In the genomic region with DNA sequence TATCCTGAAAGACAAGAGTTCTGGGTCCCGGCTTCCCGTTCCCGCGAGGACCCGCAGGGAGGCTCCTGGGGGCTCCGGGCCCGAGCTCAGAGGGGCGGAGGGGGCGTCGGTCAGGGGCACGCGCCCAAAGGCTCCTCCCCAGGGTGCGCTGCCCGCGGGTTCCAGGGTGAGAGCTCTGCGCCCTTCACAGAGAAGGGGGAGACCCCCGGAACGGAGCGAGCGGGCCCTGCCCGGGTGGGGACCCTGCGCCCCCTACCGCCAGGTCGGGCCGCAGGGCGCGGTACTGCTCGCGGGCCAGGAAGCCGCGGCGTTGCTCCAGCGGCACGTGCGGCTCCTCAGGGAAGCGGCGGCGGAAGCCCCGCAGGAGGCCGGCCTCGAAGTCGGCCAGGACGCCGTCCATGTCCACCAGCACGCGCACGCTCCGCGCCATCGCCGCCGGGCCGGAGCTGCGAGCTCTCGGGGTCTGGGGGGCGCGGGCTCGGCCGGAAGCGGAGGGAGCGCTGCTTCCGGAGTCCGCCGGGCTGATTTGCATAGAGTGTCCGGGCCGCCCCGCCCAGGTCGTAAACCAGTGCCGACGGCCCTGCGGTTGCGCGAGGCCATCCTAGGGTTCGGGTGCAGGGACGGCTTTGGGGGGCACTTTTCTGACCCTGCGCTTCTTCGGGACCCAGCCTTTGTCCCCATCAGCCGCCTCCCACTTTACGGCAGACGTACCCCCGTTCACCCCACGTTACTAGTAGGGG, we compare ENCODE assay signal across 1 cellular context.
TF ChIP-seq lines count a peak whose summit lies in the region.

A gene (minus strand): TSS at position 465 of the 740 bp plus-strand sequence. CDS start 35 bp downstream, at position 430.

TF ChIP-seq in HepG2, 621 proteins besides CTCF, POLR2A, EP300 and RAD21 (continued from another document and continues in another):
- TF ChIP-seq, protein P1, sequence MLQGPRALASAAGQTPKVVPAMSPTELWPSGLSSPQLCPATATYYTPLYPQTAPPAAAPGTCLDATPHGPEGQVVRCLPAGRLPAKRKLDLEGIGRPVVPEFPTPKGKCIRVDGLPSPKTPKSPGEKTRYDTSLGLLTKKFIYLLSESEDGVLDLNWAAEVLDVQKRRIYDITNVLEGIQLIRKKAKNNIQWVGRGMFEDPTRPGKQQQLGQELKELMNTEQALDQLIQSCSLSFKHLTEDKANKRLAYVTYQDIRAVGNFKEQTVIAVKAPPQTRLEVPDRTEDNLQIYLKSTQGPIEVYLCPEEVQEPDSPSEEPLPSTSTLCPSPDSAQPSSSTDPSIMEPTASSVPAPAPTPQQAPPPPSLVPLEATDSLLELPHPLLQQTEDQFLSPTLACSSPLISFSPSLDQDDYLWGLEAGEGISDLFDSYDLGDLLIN (CRISPR knock-in tag; IDR thresholded peaks at IDR 0.05; ENCODE audit: borderline replicate concordance) = peak; percentile 13; the same call in 1 of the 2 replicates
- TF ChIP-seq, protein P2, sequence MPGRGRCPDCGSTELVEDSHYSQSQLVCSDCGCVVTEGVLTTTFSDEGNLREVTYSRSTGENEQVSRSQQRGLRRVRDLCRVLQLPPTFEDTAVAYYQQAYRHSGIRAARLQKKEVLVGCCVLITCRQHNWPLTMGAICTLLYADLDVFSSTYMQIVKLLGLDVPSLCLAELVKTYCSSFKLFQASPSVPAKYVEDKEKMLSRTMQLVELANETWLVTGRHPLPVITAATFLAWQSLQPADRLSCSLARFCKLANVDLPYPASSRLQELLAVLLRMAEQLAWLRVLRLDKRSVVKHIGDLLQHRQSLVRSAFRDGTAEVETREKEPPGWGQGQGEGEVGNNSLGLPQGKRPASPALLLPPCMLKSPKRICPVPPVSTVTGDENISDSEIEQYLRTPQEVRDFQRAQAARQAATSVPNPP (CRISPR knock-in tag; IDR thresholded peaks at IDR 0.05) = peak; percentile 85
- TF ChIP-seq, protein P3, sequence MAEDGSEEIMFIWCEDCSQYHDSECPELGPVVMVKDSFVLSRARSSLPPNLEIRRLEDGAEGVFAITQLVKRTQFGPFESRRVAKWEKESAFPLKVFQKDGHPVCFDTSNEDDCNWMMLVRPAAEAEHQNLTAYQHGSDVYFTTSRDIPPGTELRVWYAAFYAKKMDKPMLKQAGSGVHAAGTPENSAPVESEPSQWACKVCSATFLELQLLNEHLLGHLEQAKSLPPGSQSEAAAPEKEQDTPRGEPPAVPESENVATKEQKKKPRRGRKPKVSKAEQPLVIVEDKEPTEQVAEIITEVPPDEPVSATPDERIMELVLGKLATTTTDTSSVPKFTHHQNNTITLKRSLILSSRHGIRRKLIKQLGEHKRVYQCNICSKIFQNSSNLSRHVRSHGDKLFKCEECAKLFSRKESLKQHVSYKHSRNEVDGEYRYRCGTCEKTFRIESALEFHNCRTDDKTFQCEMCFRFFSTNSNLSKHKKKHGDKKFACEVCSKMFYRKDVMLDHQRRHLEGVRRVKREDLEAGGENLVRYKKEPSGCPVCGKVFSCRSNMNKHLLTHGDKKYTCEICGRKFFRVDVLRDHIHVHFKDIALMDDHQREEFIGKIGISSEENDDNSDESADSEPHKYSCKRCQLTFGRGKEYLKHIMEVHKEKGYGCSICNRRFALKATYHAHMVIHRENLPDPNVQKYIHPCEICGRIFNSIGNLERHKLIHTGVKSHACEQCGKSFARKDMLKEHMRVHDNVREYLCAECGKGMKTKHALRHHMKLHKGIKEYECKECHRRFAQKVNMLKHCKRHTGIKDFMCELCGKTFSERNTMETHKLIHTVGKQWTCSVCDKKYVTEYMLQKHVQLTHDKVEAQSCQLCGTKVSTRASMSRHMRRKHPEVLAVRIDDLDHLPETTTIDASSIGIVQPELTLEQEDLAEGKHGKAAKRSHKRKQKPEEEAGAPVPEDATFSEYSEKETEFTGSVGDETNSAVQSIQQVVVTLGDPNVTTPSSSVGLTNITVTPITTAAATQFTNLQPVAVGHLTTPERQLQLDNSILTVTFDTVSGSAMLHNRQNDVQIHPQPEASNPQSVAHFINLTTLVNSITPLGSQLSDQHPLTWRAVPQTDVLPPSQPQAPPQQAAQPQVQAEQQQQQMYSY (CRISPR knock-in tag; IDR thresholded peaks at IDR 0.05) = no peak
- TF ChIP-seq ZMAT3 (CRISPR knock-in tag; conservative IDR thresholded peaks at IDR 0.05) = peak; percentile 95
- TF ChIP-seq SALL2 (CRISPR knock-in tag; IDR thresholded peaks at IDR 0.05) = peak; percentile 94
- no peak; the same call in 1 of the 2 replicates for TF ChIP-seq ZNF589 (CRISPR knock-in tag; conservative IDR thresholded peaks at IDR 0.05)
- peak; percentile 74; the same call in 1 of the 2 replicates for TF ChIP-seq MAZ (IDR thresholded peaks at IDR 0.05; ENCODE audit: borderline replicate concordance, low read depth, low read length)
- peak; percentile 88 for TF ChIP-seq MAZ (CRISPR knock-in tag; IDR thresholded peaks at IDR 0.05; ENCODE audit: low read depth)
- TF ChIP-seq, protein P4, sequence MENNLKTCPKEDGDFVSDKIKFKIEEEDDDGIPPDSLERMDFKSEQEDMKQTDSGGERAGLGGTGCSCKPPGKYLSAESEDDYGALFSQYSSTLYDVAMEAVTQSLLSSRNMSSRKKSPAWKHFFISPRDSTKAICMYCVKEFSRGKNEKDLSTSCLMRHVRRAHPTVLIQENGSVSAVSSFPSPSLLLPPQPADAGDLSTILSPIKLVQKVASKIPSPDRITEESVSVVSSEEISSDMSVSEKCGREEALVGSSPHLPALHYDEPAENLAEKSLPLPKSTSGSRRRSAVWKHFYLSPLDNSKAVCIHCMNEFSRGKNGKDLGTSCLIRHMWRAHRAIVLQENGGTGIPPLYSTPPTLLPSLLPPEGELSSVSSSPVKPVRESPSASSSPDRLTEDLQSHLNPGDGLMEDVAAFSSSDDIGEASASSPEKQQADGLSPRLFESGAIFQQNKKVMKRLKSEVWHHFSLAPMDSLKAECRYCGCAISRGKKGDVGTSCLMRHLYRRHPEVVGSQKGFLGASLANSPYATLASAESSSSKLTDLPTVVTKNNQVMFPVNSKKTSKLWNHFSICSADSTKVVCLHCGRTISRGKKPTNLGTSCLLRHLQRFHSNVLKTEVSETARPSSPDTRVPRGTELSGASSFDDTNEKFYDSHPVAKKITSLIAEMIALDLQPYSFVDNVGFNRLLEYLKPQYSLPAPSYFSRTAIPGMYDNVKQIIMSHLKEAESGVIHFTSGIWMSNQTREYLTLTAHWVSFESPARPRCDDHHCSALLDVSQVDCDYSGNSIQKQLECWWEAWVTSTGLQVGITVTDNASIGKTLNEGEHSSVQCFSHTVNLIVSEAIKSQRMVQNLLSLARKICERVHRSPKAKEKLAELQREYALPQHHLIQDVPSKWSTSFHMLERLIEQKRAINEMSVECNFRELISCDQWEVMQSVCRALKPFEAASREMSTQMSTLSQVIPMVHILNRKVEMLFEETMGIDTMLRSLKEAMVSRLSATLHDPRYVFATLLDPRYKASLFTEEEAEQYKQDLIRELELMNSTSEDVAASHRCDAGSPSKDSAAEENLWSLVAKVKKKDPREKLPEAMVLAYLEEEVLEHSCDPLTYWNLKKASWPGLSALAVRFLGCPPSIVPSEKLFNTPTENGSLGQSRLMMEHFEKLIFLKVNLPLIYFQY (CRISPR knock-in tag; IDR thresholded peaks at IDR 0.05; ENCODE audit: borderline replicate concordance) = peak; percentile 93
- no peak; the same call in 1 of the 2 replicates for TF ChIP-seq GATAD2A (CRISPR knock-in tag; IDR thresholded peaks at IDR 0.05)
- no peak for TF ChIP-seq MIER3 (CRISPR knock-in tag; IDR thresholded peaks at IDR 0.05; ENCODE audit: borderline replicate concordance)
- no peak for TF ChIP-seq TRIM24 (CRISPR knock-in tag; IDR thresholded peaks at IDR 0.05)
- TF ChIP-seq, protein P5, sequence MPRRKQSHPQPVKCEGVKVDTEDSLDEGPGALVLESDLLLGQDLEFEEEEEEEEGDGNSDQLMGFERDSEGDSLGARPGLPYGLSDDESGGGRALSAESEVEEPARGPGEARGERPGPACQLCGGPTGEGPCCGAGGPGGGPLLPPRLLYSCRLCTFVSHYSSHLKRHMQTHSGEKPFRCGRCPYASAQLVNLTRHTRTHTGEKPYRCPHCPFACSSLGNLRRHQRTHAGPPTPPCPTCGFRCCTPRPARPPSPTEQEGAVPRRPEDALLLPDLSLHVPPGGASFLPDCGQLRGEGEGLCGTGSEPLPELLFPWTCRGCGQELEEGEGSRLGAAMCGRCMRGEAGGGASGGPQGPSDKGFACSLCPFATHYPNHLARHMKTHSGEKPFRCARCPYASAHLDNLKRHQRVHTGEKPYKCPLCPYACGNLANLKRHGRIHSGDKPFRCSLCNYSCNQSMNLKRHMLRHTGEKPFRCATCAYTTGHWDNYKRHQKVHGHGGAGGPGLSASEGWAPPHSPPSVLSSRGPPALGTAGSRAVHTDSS (CRISPR knock-in tag; conservative IDR thresholded peaks at IDR 0.05) = no peak
- TF ChIP-seq ZNF781 (CRISPR knock-in tag; IDR thresholded peaks at IDR 0.05; ENCODE audit: borderline replicate concordance, not compliant biosample characterization) = no peak
- TF ChIP-seq SP1 (IDR thresholded peaks at IDR 0.05) = no peak
- no peak for TF ChIP-seq SP1 (CRISPR knock-in tag; IDR thresholded peaks at IDR 0.05)
- no peak; the same call in 1 of the 2 replicates for TF ChIP-seq ZNF788 (CRISPR knock-in tag; IDR thresholded peaks at IDR 0.05; ENCODE audit: borderline replicate concordance)
- no peak for TF ChIP-seq BRCA1 (CRISPR knock-in tag; IDR thresholded peaks at IDR 0.05)
- no peak for TF ChIP-seq FOXK2 (IDR thresholded peaks at IDR 0.05)
- TF ChIP-seq ZNF878 (CRISPR knock-in tag; IDR thresholded peaks at IDR 0.05) = no peak; the same call in 1 of the 2 replicates
- no peak for TF ChIP-seq JUNB (CRISPR knock-in tag; IDR thresholded peaks at IDR 0.05; ENCODE audit: borderline replicate concordance)
- TF ChIP-seq, protein P6, sequence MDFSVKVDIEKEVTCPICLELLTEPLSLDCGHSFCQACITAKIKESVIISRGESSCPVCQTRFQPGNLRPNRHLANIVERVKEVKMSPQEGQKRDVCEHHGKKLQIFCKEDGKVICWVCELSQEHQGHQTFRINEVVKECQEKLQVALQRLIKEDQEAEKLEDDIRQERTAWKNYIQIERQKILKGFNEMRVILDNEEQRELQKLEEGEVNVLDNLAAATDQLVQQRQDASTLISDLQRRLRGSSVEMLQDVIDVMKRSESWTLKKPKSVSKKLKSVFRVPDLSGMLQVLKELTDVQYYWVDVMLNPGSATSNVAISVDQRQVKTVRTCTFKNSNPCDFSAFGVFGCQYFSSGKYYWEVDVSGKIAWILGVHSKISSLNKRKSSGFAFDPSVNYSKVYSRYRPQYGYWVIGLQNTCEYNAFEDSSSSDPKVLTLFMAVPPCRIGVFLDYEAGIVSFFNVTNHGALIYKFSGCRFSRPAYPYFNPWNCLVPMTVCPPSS (IDR thresholded peaks at IDR 0.05) = no peak
- TF ChIP-seq SMAD1 (CRISPR knock-in tag; IDR thresholded peaks at IDR 0.05; ENCODE audit: borderline replicate concordance, low read depth) = 0 out of 2 replicates have a peak, but pooled peaks have one; percentile 65
- TF ChIP-seq, protein P7, sequence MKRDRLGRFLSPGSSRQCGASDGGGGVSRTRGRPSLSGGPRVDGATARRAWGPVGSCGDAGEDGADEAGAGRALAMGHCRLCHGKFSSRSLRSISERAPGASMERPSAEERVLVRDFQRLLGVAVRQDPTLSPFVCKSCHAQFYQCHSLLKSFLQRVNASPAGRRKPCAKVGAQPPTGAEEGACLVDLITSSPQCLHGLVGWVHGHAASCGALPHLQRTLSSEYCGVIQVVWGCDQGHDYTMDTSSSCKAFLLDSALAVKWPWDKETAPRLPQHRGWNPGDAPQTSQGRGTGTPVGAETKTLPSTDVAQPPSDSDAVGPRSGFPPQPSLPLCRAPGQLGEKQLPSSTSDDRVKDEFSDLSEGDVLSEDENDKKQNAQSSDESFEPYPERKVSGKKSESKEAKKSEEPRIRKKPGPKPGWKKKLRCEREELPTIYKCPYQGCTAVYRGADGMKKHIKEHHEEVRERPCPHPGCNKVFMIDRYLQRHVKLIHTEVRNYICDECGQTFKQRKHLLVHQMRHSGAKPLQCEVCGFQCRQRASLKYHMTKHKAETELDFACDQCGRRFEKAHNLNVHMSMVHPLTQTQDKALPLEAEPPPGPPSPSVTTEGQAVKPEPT (CRISPR knock-in tag; IDR thresholded peaks at IDR 0.05; ENCODE audit: low read depth) = peak; percentile 84
- TF ChIP-seq, protein P8, sequence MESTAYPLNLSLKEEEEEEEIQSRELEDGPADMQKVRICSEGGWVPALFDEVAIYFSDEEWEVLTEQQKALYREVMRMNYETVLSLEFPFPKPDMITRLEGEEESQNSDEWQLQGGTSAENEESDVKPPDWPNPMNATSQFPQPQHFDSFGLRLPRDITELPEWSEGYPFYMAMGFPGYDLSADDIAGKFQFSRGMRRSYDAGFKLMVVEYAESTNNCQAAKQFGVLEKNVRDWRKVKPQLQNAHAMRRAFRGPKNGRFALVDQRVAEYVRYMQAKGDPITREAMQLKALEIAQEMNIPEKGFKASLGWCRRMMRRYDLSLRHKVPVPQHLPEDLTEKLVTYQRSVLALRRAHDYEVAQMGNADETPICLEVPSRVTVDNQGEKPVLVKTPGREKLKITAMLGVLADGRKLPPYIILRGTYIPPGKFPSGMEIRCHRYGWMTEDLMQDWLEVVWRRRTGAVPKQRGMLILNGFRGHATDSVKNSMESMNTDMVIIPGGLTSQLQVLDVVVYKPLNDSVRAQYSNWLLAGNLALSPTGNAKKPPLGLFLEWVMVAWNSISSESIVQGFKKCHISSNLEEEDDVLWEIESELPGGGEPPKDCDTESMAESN (CRISPR knock-in tag; conservative IDR thresholded peaks at IDR 0.05) = peak; percentile 88; the same call in 1 of the 2 replicates
- TF ChIP-seq SSRP1 (CRISPR knock-in tag; IDR thresholded peaks at IDR 0.05) = no peak
- TF ChIP-seq SCMH1 (CRISPR knock-in tag; IDR thresholded peaks at IDR 0.05; ENCODE audit: borderline replicate concordance) = no peak
- TF ChIP-seq, protein P9, sequence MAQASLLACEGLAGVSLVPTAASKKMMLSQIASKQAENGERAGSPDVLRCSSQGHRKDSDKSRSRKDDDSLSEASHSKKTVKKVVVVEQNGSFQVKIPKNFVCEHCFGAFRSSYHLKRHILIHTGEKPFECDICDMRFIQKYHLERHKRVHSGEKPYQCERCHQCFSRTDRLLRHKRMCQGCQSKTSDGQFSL (CRISPR knock-in tag; IDR thresholded peaks at IDR 0.05) = peak; percentile 68; the same call in 1 of the 2 replicates
- TF ChIP-seq SNAPC2 (CRISPR knock-in tag; IDR thresholded peaks at IDR 0.05) = peak; percentile 87; the same call in 1 of the 2 replicates
- TF ChIP-seq SUZ12 (IDR thresholded peaks at IDR 0.05; ENCODE audit: low read depth, low read length) = no peak
- no peak for TF ChIP-seq XBP1 (CRISPR knock-in tag; IDR thresholded peaks at IDR 0.05)
- TF ChIP-seq ADNP (CRISPR knock-in tag; IDR thresholded peaks at IDR 0.05) = no peak
- TF ChIP-seq SRF (IDR thresholded peaks at IDR 0.05; ENCODE audit: low read depth, low read length) = no peak
- TF ChIP-seq, protein P10, sequence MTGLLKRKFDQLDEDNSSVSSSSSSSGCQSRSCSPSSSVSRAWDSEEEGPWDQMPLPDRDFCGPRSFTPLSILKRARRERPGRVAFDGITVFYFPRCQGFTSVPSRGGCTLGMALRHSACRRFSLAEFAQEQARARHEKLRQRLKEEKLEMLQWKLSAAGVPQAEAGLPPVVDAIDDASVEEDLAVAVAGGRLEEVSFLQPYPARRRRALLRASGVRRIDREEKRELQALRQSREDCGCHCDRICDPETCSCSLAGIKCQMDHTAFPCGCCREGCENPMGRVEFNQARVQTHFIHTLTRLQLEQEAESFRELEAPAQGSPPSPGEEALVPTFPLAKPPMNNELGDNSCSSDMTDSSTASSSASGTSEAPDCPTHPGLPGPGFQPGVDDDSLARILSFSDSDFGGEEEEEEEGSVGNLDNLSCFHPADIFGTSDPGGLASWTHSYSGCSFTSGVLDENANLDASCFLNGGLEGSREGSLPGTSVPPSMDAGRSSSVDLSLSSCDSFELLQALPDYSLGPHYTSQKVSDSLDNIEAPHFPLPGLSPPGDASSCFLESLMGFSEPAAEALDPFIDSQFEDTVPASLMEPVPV (CRISPR knock-in tag; IDR thresholded peaks at IDR 0.05) = peak; percentile 77; the same call in 1 of the 2 replicates
- TF ChIP-seq ZNF33A (CRISPR knock-in tag; IDR thresholded peaks at IDR 0.05; ENCODE audit: borderline replicate concordance) = no peak
- no peak for TF ChIP-seq U2AF1 (optimal IDR thresholded peaks at IDR 0.05; ENCODE audit: low read depth, low read length)
- TF ChIP-seq ZNF850 (CRISPR knock-in tag; conservative IDR thresholded peaks at IDR 0.05) = no peak
